In genomic region chr3:50319181-50319871, GRCh38 we compare ENCODE assay signal across 10 cellular contexts. TPM values are rescaled to one million over a fixed set of nuclear protein-coding genes. Genes with fewer than 3 reads are reported as not detected.
DNase-seq lines count a peak whose midpoint lies in the region; ATAC-seq and TF ChIP-seq lines count a peak whose summit lies in the region.
"Had no signal": no experiment of that assay in that cellular context is flagged by ENCODE, and none has a peak within 500 bp of the region (broad histone marks: within the 10 kb centered on the region; RNA-seq: fewer than 3 reads in every experiment).

No MANE protein-coding gene starts in this region.

- H3K36me3 ChIP-seq in CD4-positive, alpha-beta memory T cell (ENCODE audit: insufficient read depth, low read length): no peaks in the 10 kb centered on the region
- peaks cover 6% of the 10 kb centered on the region for H3K36me3 ChIP-seq in PC-3 (ENCODE audit: low read depth, low read length)
- no peaks in the 10 kb centered on the region for H3K36me3 ChIP-seq in parathyroid adenoma (ENCODE audit: control insufficient read depth, insufficient read depth, low read length)
- H3K36me3 ChIP-seq in WERI-Rb-1: peaks cover 41% of the 10 kb centered on the region

- POLR2A ChIA-PET in CD4-positive, alpha-beta memory T cell (lab: Charles Lee; ENCODE audit: partially characterized antibody): interaction anchor here (2.9 to 14.4 kb wide), 4 partner anchors 10 to 27 kb away, joined by 10 to 144 read pairs (median 60); partner anchors contain the start of genes HYAL3, IFRD2, NAA80 and TUSC2
- POLR2A ChIA-PET in PC-3 (lab: Charles Lee; ENCODE audit: unreplicated experiment): no interaction called here

- H3K36me3 Mint-ChIP-seq in CD4-positive, alpha-beta memory T cell: peaks cover 0 to 2% of the 10 kb centered on the region in 2 donors
- H3K36me3 Mint-ChIP-seq in glutamatergic neuron (ENCODE audit: unreplicated experiment): no peaks in the 10 kb centered on the region

- no peaks in the 10 kb centered on the region for H3K9me3 Mint-ChIP-seq in CD4-positive, alpha-beta memory T cell
- H3K9me3 Mint-ChIP-seq in glutamatergic neuron (ENCODE audit: unreplicated experiment): peaks cover 4% of the 10 kb centered on the region

- CTCF ChIA-PET in CD4-positive, alpha-beta memory T cell (lab: Charles Lee; ENCODE audit: partially characterized antibody): interaction anchor here (0.6 to 2.4 kb wide), 4 partner anchors 8 to 125 kb away, joined by 3 to 5 read pairs (median 3); partner anchors contain the start of gene TUSC2
- CTCF ChIA-PET in PC-3 (lab: Charles Lee): no interaction called here

- TF ChIP-seq CTCF in PC-3 (conservative IDR thresholded peaks at IDR 0.05; ENCODE audit: low read depth, low read length) (no peak), glutamatergic neuron (IDR thresholded peaks at IDR 0.05; ENCODE audit: partially characterized antibody, unreplicated experiment) (no peak), parathyroid adenoma (IDR thresholded peaks at IDR 0.05) (no peak), WERI-Rb-1 (IDR thresholded peaks at IDR 0.05; ENCODE audit: low read depth, low read length) (no peak)

- H3K9ac ChIP-seq in PC-3 (ENCODE audit: low read length) (no peak overlapping the region), parathyroid adenoma (no peak overlapping the region)

- no TSS peak for BruUV-seq in PC-3 (replicated peaks; lab: Mats Ljungman, UMichigan)

- H3K4me2 ChIP-seq in PC-3 (ENCODE audit: low read length) (peak overlapping the region; percentile 88), parathyroid adenoma (ENCODE audit: low read length) (peak overlapping the region; percentile 3)

- no peak overlapping the region for H2AFZ ChIP-seq in PC-3 (ENCODE audit: low read length)
- H2AFZ ChIP-seq in parathyroid adenoma: no peak overlapping the region

- peak overlapping the region in 3 of 7 donors; percentile 22 to 81 (median 72) for H3K27ac Mint-ChIP-seq in CD4-positive, alpha-beta memory T cell
- H3K27ac Mint-ChIP-seq in glutamatergic neuron (ENCODE audit: unreplicated experiment): no peak overlapping the region

- H3K9me2 ChIP-seq in PC-3 (replicated peaks; ENCODE audit: low read length): no peaks in the 10 kb centered on the region

- peaks cover 13% of the 10 kb centered on the region for H3F3A ChIP-seq in PC-3 (ENCODE audit: low read length, unreplicated experiment)

- no peaks in the 10 kb centered on the region for H4K20me1 ChIP-seq in PC-3 (ENCODE audit: low read length)

- no peaks in the 10 kb centered on the region for H3K27me3 Mint-ChIP-seq in CD4-positive, alpha-beta memory T cell
- H3K27me3 Mint-ChIP-seq in glutamatergic neuron (ENCODE audit: unreplicated experiment): peaks cover 14% of the 10 kb centered on the region

- H3K79me2 ChIP-seq in PC-3 (ENCODE audit: low read length) (peaks cover 35% of the 10 kb centered on the region), parathyroid adenoma (peaks cover 7% of the 10 kb centered on the region)

- peaks cover 49% of the 10 kb centered on the region for H3K4me1 ChIP-seq in CD4-positive, alpha-beta memory T cell (ENCODE audit: insufficient read depth, low read length)
- H3K4me1 ChIP-seq in PC-3 (ENCODE audit: insufficient read depth, low read length): peaks cover 48% of the 10 kb centered on the region
- H3K4me1 ChIP-seq in parathyroid adenoma: peaks cover 28% of the 10 kb centered on the region

- H3K4me3 ChIP-seq in CD4-positive, alpha-beta memory T cell (ENCODE audit: low read length in 2 of 2): no peak overlapping the region
- H3K4me3 ChIP-seq in PC-3 (ENCODE audit: low read length) (no peak overlapping the region), parathyroid adenoma (ENCODE audit: low read depth, low read length) (no peak overlapping the region), WERI-Rb-1 (ENCODE audit: low read depth, low read length) (no peak overlapping the region)
- H3K4me3 ChIP-seq: mucosa of descending colon had no signal

- no peaks in the 10 kb centered on the region for H3K9me3 ChIP-seq in CD4-positive, alpha-beta memory T cell (ENCODE audit: control insufficient read depth in 1 of 2, low read length in 2 of 2)
- no peaks in the 10 kb centered on the region for H3K9me3 ChIP-seq in PC-3 (ENCODE audit: low read length)
- H3K9me3 ChIP-seq in parathyroid adenoma (ENCODE audit: control insufficient read depth, low read length): no peaks in the 10 kb centered on the region
- H3K9me3 ChIP-seq in WERI-Rb-1 (ENCODE audit: severe bottlenecking): no peaks in the 10 kb centered on the region
- H3K9me3 ChIP-seq: mucosa of descending colon had no signal

- H3K27me3 ChIP-seq in CD4-positive, alpha-beta memory T cell (ENCODE audit: insufficient read depth, low read length): no peaks in the 10 kb centered on the region
- H3K27me3 ChIP-seq in PC-3 (ENCODE audit: low read length) (no peaks in the 10 kb centered on the region), parathyroid adenoma (ENCODE audit: control insufficient read depth, insufficient read depth, low read length) (no peaks in the 10 kb centered on the region), WERI-Rb-1 (ENCODE audit: insufficient read depth, low read depth, severe bottlenecking) (no peaks in the 10 kb centered on the region)

- H3K27ac ChIP-seq in CD4-positive, alpha-beta memory T cell (ENCODE audit: low read depth, low read length): no peak overlapping the region
- H3K27ac ChIP-seq in PC-3 (ENCODE audit: low read length) (no peak overlapping the region), parathyroid adenoma (no peak overlapping the region), WERI-Rb-1 (no peak overlapping the region)

- peak in 1 of 5 donors; percentile 31 for DNase-seq in CD4-positive, alpha-beta memory T cell
- DNase-seq in PC-3: no peak
- no peak for DNase-seq in glutamatergic neuron
- DNase-seq in NOMO-1 (lab: John Stamatoyannopoulos, UW; ENCODE audit: unreplicated experiment in 2 of 2): no peak
- DNase-seq in WERI-Rb-1: no peak
- DNase-seq: Karpas-422 had no signal

- H3K4me3 Mint-ChIP-seq in CD4-positive, alpha-beta memory T cell: peak overlapping the region in 7 of 8 donors; percentile 29 to 80 (median 48)
- peak overlapping the region; percentile 94 for H3K4me3 Mint-ChIP-seq in glutamatergic neuron (ENCODE audit: unreplicated experiment)

- intact Hi-C loops in CD4-positive, alpha-beta memory T cell (cut with micrococcal nuclease): loop anchor here (5.0 kb wide), 1 partner anchor 847 kb away; the partner anchor contains the start of gene DAG1
- intact Hi-C loops in PC-3 (cut with micrococcal nuclease): no loop called here

- H3K4me1 Mint-ChIP-seq in CD4-positive, alpha-beta memory T cell: peaks cover 24 to 57% (median 39%) of the 10 kb centered on the region in 4 donors
- peaks cover 12% of the 10 kb centered on the region for H3K4me1 Mint-ChIP-seq in glutamatergic neuron (ENCODE audit: low read depth, unreplicated experiment)

- ATAC-seq in PC-3 (no peak), HG02938 (IDR thresholded peaks at IDR 0.05; ENCODE audit: unreplicated experiment) (no peak), GM18873 (IDR thresholded peaks at IDR 0.05; ENCODE audit: low FRiP score, unreplicated experiment) (no peak)
- ATAC-seq: mucosa of descending colon had no signal

RNA-seq across cellular contexts. Expression of gene HYAL2, which starts 3.2 kb away (rescaled TPM):
- total RNA-seq in CD4-positive, alpha-beta memory T cell: 1 to 10 TPM; 3.7 to 4.0 TPM
- polyA plus RNA-seq in CD4-positive, alpha-beta memory T cell: 10 to 100 TPM; 10.3 to 12.3 TPM
- total RNA-seq in PC-3 (2014; rRNA removed) (97.8 and 111 TPM in 2 replicates), glutamatergic neuron (ENCODE audit: unreplicated experiment) (48.4 TPM)

RNA-seq across cellular contexts. Expression of gene TUSC2, which starts 8.7 kb away (rescaled TPM):
- total RNA-seq in CD4-positive, alpha-beta memory T cell: 10 to 100 TPM; 25.3 to 30.0 TPM
- polyA plus RNA-seq in CD4-positive, alpha-beta memory T cell: 10 to 100 TPM; 45.1 to 45.9 TPM
- total RNA-seq in PC-3 (2014; rRNA removed) (143 and 156 TPM in 2 replicates), glutamatergic neuron (ENCODE audit: unreplicated experiment) (30.8 TPM)

RNA-seq across cellular contexts. Expression of gene HYAL1, which starts 16.0 kb away (rescaled TPM):
- total RNA-seq in CD4-positive, alpha-beta memory T cell: under 1 TPM; 0.38 to 0.50 TPM
- polyA plus RNA-seq in CD4-positive, alpha-beta memory T cell: under 1 TPM; 0.09 to 0.20 TPM
- total RNA-seq in PC-3 (2014; rRNA removed): 0.23 and 1.3 TPM in 2 replicates
- 0.96 TPM for total RNA-seq in glutamatergic neuron (ENCODE audit: unreplicated experiment)

RNA-seq across cellular contexts. Expression of gene HYAL3, which starts 20.1 kb away (rescaled TPM):
- 1 to 10 TPM; 5.1 to 5.4 TPM for total RNA-seq in CD4-positive, alpha-beta memory T cell
- 1 to 10 TPM; 4.4 to 7.1 TPM for polyA plus RNA-seq in CD4-positive, alpha-beta memory T cell
- total RNA-seq in PC-3 (2014; rRNA removed) (13.2 and 20.8 TPM in 2 replicates), glutamatergic neuron (ENCODE audit: unreplicated experiment) (6.9 TPM)

RNA-seq across cellular contexts. Expression of gene NAA80, which starts 20.1 kb away (rescaled TPM):
- 10 to 100 TPM; 33.1 to 33.7 TPM for total RNA-seq in CD4-positive, alpha-beta memory T cell
- polyA plus RNA-seq in CD4-positive, alpha-beta memory T cell: 10 to 100 TPM; 16.7 to 30.3 TPM
- total RNA-seq in PC-3 (2014; rRNA removed) (8.7 and 16.6 TPM in 2 replicates), glutamatergic neuron (ENCODE audit: unreplicated experiment) (13.3 TPM)
